In genomic region chr10:84256510-84257342, GRCh38 we compare ENCODE assay signal across 1 cellular context.
TF ChIP-seq lines count a peak whose summit lies in the region.

No MANE protein-coding gene starts in this region.

TF ChIP-seq in HepG2, 621 proteins besides CTCF, POLR2A, EP300 and RAD21 (continued from another document):
- peak; percentile 90 for TF ChIP-seq TFDP1 (CRISPR knock-in tag; IDR thresholded peaks at IDR 0.05; ENCODE audit: borderline replicate concordance)
- 0 out of 2 replicates have a peak, but pooled peaks have one; percentile 20 for TF ChIP-seq ZNF292 (CRISPR knock-in tag; IDR thresholded peaks at IDR 0.05; ENCODE audit: borderline replicate concordance, low read depth)
- peak; percentile 73; the same call in 1 of the 2 replicates for TF ChIP-seq ZMAT3 (CRISPR knock-in tag; conservative IDR thresholded peaks at IDR 0.05)
